ENCODE assay signal across 1 cellular context in genomic region chr10:61000769-61001730, GRCh38.
TF ChIP-seq lines count a peak whose summit lies in the region.

No MANE protein-coding gene starts in this region.

TF ChIP-seq in HepG2, 621 proteins besides CTCF, POLR2A, EP300 and RAD21 (continued from another document and continues in another):
- TF ChIP-seq GATA4 (IDR thresholded peaks at IDR 0.05; ENCODE audit: borderline replicate concordance, low read depth) (0 out of 2 replicates have a peak, but pooled peaks have one; percentile 24), AGO2 (optimal IDR thresholded peaks at IDR 0.05; ENCODE audit: low read depth, low read length) (peak; percentile 22), NFE2 (CRISPR knock-in tag; IDR thresholded peaks at IDR 0.05) (no peak), POGZ (CRISPR knock-in tag; IDR thresholded peaks at IDR 0.05) (no peak), STAG1 (CRISPR knock-in tag; IDR thresholded peaks at IDR 0.05) (no peak), ZNF382 (CRISPR knock-in tag; IDR thresholded peaks at IDR 0.05; ENCODE audit: borderline replicate concordance) (no peak), ZBTB39 (CRISPR knock-in tag; IDR thresholded peaks at IDR 0.05) (no peak), ZNF484 (CRISPR knock-in tag; IDR thresholded peaks at IDR 0.05; ENCODE audit: borderline replicate concordance, low read depth) (no peak), ARNT2 (CRISPR knock-in tag; IDR thresholded peaks at IDR 0.05; ENCODE audit: low read depth) (peak; percentile 28; the same call in 1 of the 2 replicates), LCORL (IDR thresholded peaks at IDR 0.05) (no peak), LCORL (CRISPR knock-in tag; IDR thresholded peaks at IDR 0.05) (no peak), ZNF232 (CRISPR knock-in tag; IDR thresholded peaks at IDR 0.05; ENCODE audit: borderline replicate concordance) (no peak), HNF1A (IDR thresholded peaks at IDR 0.05; ENCODE audit: low read depth) (no peak), HNF1A (CRISPR knock-in tag; IDR thresholded peaks at IDR 0.05; ENCODE audit: borderline replicate concordance) (peak; percentile 42; the same call in 1 of the 2 replicates), ZNF292 (CRISPR knock-in tag; IDR thresholded peaks at IDR 0.05; ENCODE audit: borderline replicate concordance, low read depth) (peak; percentile 61), HMGXB4 (CRISPR knock-in tag; IDR thresholded peaks at IDR 0.05; ENCODE audit: borderline replicate concordance in 1 of 2, low read depth in 1 of 2) (peak; percentile 14 to 29; a peak in 1 of 4 replicates), ZNF501 (CRISPR knock-in tag; IDR thresholded peaks at IDR 0.05) (no peak), ZNF138 (CRISPR knock-in tag; IDR thresholded peaks at IDR 0.05; ENCODE audit: low read depth) (no peak), ZNF652 (CRISPR knock-in tag; IDR thresholded peaks at IDR 0.05; ENCODE audit: borderline replicate concordance, low read depth) (no peak), ARID5B (CRISPR knock-in tag; IDR thresholded peaks at IDR 0.05) (peak; percentile 37; the same call in 1 of the 2 replicates), U2AF2 (IDR thresholded peaks at IDR 0.05; ENCODE audit: low read depth, low read length) (no peak), ZBTB43 (CRISPR knock-in tag; conservative IDR thresholded peaks at IDR 0.05) (peak; percentile 84), MYNN (CRISPR knock-in tag; IDR thresholded peaks at IDR 0.05; ENCODE audit: low read depth) (no peak), ZNF609 (CRISPR knock-in tag; IDR thresholded peaks at IDR 0.05; ENCODE audit: borderline replicate concordance) (no peak), ZBTB7B (CRISPR knock-in tag; IDR thresholded peaks at IDR 0.05) (peak; percentile 77), RFXANK (CRISPR knock-in tag; IDR thresholded peaks at IDR 0.05) (no peak), EED (CRISPR knock-in tag; IDR thresholded peaks at IDR 0.05) (no peak), CENPT (CRISPR knock-in tag; IDR thresholded peaks at IDR 0.05; ENCODE audit: low read depth) (no peak), MZF1 (CRISPR knock-in tag; IDR thresholded peaks at IDR 0.05; ENCODE audit: borderline replicate concordance) (no peak), SMC3 (IDR thresholded peaks at IDR 0.05; ENCODE audit: low read length) (no peak), ZNF383 (CRISPR knock-in tag; IDR thresholded peaks at IDR 0.05; ENCODE audit: borderline replicate concordance) (no peak), ZFP91 (CRISPR knock-in tag; IDR thresholded peaks at IDR 0.05; ENCODE audit: borderline replicate concordance) (peak; percentile 41), JUNB (CRISPR knock-in tag; IDR thresholded peaks at IDR 0.05; ENCODE audit: borderline replicate concordance) (no peak), STAT5B (CRISPR knock-in tag; IDR thresholded peaks at IDR 0.05) (no peak), ZNF281 (CRISPR knock-in tag; IDR thresholded peaks at IDR 0.05; ENCODE audit: borderline replicate concordance) (0 out of 2 replicates have a peak, but pooled peaks have one; percentile 29)
